8 cellular contexts compared by ENCODE assay signal in genomic region chr3:48151807-48152427, GRCh38. TPM values are rescaled to one million over a fixed set of nuclear protein-coding genes. Genes with fewer than 3 reads are reported as not detected.
A peak's percentile ranks its signal among the peaks of the same experiment; 100 is the strongest.
DNase-seq lines count a peak whose midpoint lies in the region; ATAC-seq, FAIRE-seq and TF ChIP-seq lines count a peak whose summit lies in the region.

No MANE protein-coding gene starts in this region.

- no peaks in the 10 kb centered on the region for H3K27me3 ChIP-seq in trophoblast cell (ENCODE audit: insufficient read depth, low read length)

- FAIRE-seq in GM12891 (lab: Jason Lieb, UNC) = peak; percentile 26

- H2BK120ac ChIP-seq in trophoblast cell (ENCODE audit: insufficient read depth, low read length, poor library complexity) = no peak overlapping the region

- H3K23ac ChIP-seq in trophoblast cell (ENCODE audit: low read length) = no peak overlapping the region

- H4K12ac ChIP-seq in trophoblast cell (ENCODE audit: low read depth, low read length) = peak overlapping the region; percentile 56

- H3K14ac ChIP-seq in trophoblast cell (ENCODE audit: low read length) = no peak overlapping the region

- H2AK5ac ChIP-seq in trophoblast cell (ENCODE audit: low read length) = no peak overlapping the region

- no peaks in the 10 kb centered on the region for H3K9me3 ChIP-seq in trophoblast cell (ENCODE audit: insufficient read depth, low read depth, low read length)

- H4K91ac ChIP-seq in trophoblast cell (ENCODE audit: low read depth, low read length) = no peak overlapping the region

- intact Hi-C loops in left cardiac atrium (cut with DNase I) = loop anchor here (2.0 to 10.0 kb wide), 4 partner anchors 63 to 327 kb away; no protein-coding TSS in a partner anchor

- peak; percentile 51 to 59 for ATAC-seq in left cardiac atrium
- ATAC-seq in GM18858 (IDR thresholded peaks at IDR 0.05; ENCODE audit: unreplicated experiment) = no peak
- no peak for ATAC-seq in HG02798 (IDR thresholded peaks at IDR 0.05; ENCODE audit: poor library complexity, unreplicated experiment)

- TF ChIP-seq CTCF in VCaP (conservative IDR thresholded peaks at IDR 0.05) = no peak; the same call in 1 of the 2 replicates

- no peak overlapping the region for H2BK5ac ChIP-seq in trophoblast cell (ENCODE audit: low read depth, low read length, poor library complexity)

- DNase-seq in GM12891 (ENCODE audit: insufficient read length, low spot score) (no peak), left cardiac atrium (no peak), trophoblast cell (no peak), NCI-H1436 treated with DMSO at 0.1 percent for 48 hours (lab: John Stamatoyannopoulos, UW) (no peak), NCI-H510A (lab: John Stamatoyannopoulos, UW) (no peak)

- no peaks in the 10 kb centered on the region for H3K79me1 ChIP-seq in trophoblast cell (ENCODE audit: low read length)

- H3K79me2 ChIP-seq in trophoblast cell (ENCODE audit: control insufficient read depth, insufficient read depth, low read length, poor library complexity) = no peaks in the 10 kb centered on the region

- no peak overlapping the region for H3K4me3 ChIP-seq in trophoblast cell (ENCODE audit: low read depth, low read length)

- H3K27ac ChIP-seq in VCaP = peak overlapping the region; percentile 50; the same call in 1 of the 2 replicates
- H3K27ac ChIP-seq in trophoblast cell (ENCODE audit: low read depth, low read length) = no peak overlapping the region

- no peak overlapping the region for H3K4me2 ChIP-seq in trophoblast cell (ENCODE audit: low read length)

- no peaks in the 10 kb centered on the region for H3K36me3 ChIP-seq in trophoblast cell (ENCODE audit: control insufficient read depth in 1 of 2, insufficient read depth in 2 of 2, low read length in 2 of 2)

- H2AFZ ChIP-seq in trophoblast cell (ENCODE audit: insufficient read depth, low read length, poor library complexity) = no peak overlapping the region

- H4K8ac ChIP-seq in trophoblast cell (ENCODE audit: low read depth, low read length) = peak overlapping the region; percentile 2

- no CpG with 5 or more reads among the region's 8 CpGs for WGBS in trophoblast cell (ENCODE audit: extremely low coverage, insufficient coverage, insufficient read length)

- no peak overlapping the region for H3K9ac ChIP-seq in trophoblast cell (ENCODE audit: low read length)

- H3K4ac ChIP-seq in trophoblast cell (ENCODE audit: low read depth, low read length) = no peak overlapping the region

- H3K4me1 ChIP-seq in trophoblast cell (ENCODE audit: control insufficient read depth in 1 of 2, insufficient read depth in 2 of 2, low read length in 2 of 2) = peaks cover 0 to 6% of the 10 kb centered on the region in 2 experiments

- no peak for TF ChIP-seq POLR2A in GM12891 (IDR thresholded peaks at IDR 0.05; ENCODE audit: low read depth, low read length)

- no peak overlapping the region for H3K18ac ChIP-seq in trophoblast cell (ENCODE audit: low read length)

- H2BK12ac ChIP-seq in trophoblast cell (ENCODE audit: low read length) = no peak overlapping the region

TF ChIP-seq in GM12891, 5 proteins besides CTCF, POLR2A, EP300 and RAD21:
- TF ChIP-seq POU2F2 (IDR thresholded peaks at IDR 0.05; ENCODE audit: low read depth, low read length) = no peak
- TF ChIP-seq POLR2AphosphoS5 (IDR thresholded peaks at IDR 0.05; ENCODE audit: low read depth, low read length) = no peak
- no peak for TF ChIP-seq PAX5 (IDR thresholded peaks at IDR 0.05; ENCODE audit: insufficient read depth, low read length, severe bottlenecking)
- no peak for TF ChIP-seq TAF1 (IDR thresholded peaks at IDR 0.05; ENCODE audit: low read depth, low read length)
- TF ChIP-seq SPI1 (IDR thresholded peaks at IDR 0.05; ENCODE audit: low read depth, low read length) = no peak

RNA-seq across cellular contexts. Expression of gene CDC25A, which starts 36.3 kb away (rescaled TPM):
- 9.7 TPM for polyA plus RNA-seq in GM12891 (2012; ENCODE audit: low read depth, missing spikeins)
- total RNA-seq in left cardiac atrium = under 1 TPM; 0.65 to 0.94 TPM
- 8.3 and 8.5 TPM in 2 replicates for polyA plus RNA-seq in trophoblast cell (2013)

Comparison
In these comparisons a context has a peak if more than half of its experiments do, and no peak if none do; other contexts are left out.
1. ATAC-seq: peak in left cardiac atrium (2 of 2); none in GM18858 (single experiment) and HG02798 (single experiment).